ENCODE assay signal across 1 cellular context in the genomic region with DNA sequence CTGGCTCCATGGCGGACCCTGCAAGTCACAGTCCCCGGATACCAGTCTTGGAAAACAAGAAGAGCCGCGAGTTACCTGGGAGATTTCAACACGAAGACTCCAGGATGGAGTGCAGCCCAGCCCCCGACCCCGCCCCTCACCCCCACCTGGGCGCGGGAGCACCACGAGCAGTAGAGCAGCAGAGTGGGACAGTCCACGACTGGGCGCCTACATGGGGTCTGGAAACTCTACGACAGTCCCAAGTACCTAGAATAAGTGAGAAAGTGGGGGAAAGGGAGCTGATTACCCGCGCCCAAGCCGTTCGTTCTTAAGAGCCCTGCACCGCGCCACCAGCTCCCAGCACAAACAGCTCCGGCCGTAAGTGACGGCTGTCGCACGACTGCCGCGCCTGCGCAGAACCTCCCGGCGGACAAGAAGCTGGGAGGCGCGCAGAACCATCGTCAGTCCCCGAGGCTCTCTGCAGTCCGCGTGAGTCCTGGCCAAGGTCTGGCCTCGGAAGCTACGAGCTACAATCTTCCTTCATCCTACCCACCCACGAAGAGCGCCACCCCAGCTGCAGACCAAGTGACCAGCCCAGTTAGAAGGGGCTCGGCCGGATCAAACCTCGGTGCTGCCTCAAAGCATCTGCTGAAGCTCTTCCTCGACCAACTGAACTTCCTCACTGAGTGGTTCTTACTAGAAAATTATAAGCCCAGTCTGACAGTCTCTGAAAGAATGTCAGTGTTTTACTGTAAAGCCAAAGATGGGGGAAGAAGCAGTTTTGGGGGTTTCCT.
TF ChIP-seq lines count a peak whose summit lies in the region.

Gene DPY30, minus strand, starts transcription at position 359 of the 773 bp plus-strand sequence. Its CDS starts 349 bp downstream, at position 10.

TF ChIP-seq in neural cell, 6 proteins besides CTCF, POLR2A, EP300 and RAD21 (continued from another document):
- peak; percentile 72 for TF ChIP-seq REST (IDR thresholded peaks at IDR 0.05; ENCODE audit: borderline replicate concordance)
- peak; percentile 75 for TF ChIP-seq TAF1 (IDR thresholded peaks at IDR 0.05; ENCODE audit: low read depth)
- peak; percentile 66 for TF ChIP-seq SMC3 (conservative IDR thresholded peaks at IDR 0.05; ENCODE audit: poor library complexity)
- no peak for TF ChIP-seq EZH2 (IDR thresholded peaks at IDR 0.05; ENCODE audit: borderline replicate concordance, insufficient read depth, low read length, poor library complexity, severe bottlenecking)
